23 cellular contexts compared by ENCODE assay signal in genomic region chr3:186895406-186895805, GRCh38. TPM values are rescaled to one million over a fixed set of nuclear protein-coding genes. Genes with fewer than 3 reads are reported as not detected.
"Had no signal": no experiment of that assay in that cellular context is flagged by ENCODE, and none has a peak within 500 bp of the region (broad histone marks: within the 10 kb centered on the region; RNA-seq: fewer than 3 reads in every experiment).

No MANE protein-coding gene starts in this region.

- H3K27ac ChIP-seq: coronary artery, esophagus muscularis mucosa, gastroesophageal sphincter, left ventricle myocardium inferior, lower lobe of right lung, parathyroid adenoma, prostate gland, spleen, thoracic aorta had no signal

- H3K9ac ChIP-seq: parathyroid adenoma had no signal

- H3K27ac Mint-ChIP-seq: immature natural killer cell; stimulated activated naive B cell treated with anti-CD40 and anti-IgM and Interleukin-4, amounts not matched to agents 10 μg/mL and 1 μg/mL and 100 μg/mL, for 72 hours had no signal

- DNase-seq: effector CD8-positive, alpha-beta T cell; glutamatergic neuron; immature natural killer cell; left ventricle myocardium inferior; lower lobe of right lung; mesenchymal stem cell; naive B cell; spleen; stimulated activated CD4-positive, alpha-beta T cell treated with anti-CD3 and anti-CD28 coated beads, Interleukin-15, amount 100 ng/mL, for 24 hours; stimulated activated CD4-positive, alpha-beta T cell treated with anti-CD3 and anti-CD28 coated beads, Interleukin-1b, Interleukin-23, amount 100 ng/mL, for 48 hours; stimulated activated CD4-positive, alpha-beta T cell treated with anti-CD3 and anti-CD28 coated beads, Interleukin-4, amount 100 ng/mL, for 24 hours; stimulated activated naive B cell treated with anti-CD40 and anti-IgM and Interleukin-4, amounts not matched to agents 10 μg/mL and 1 μg/mL and 100 μg/mL, for 72 hours; stimulated activated naive CD8-positive, alpha-beta T cell treated with anti-CD3 and anti-CD28 coated beads, Interleukin-15, amount 100 ng/mL, for 72 hours had no signal

- H3K27me3 ChIP-seq: spleen had no signal

- H3K9me3 ChIP-seq: esophagus muscularis mucosa, gastroesophageal sphincter, left ventricle myocardium inferior, lower lobe of right lung, prostate gland, spleen, thoracic aorta had no signal

- H3K4me3 ChIP-seq: coronary artery, esophagus muscularis mucosa, gastroesophageal sphincter, left ventricle myocardium inferior, lower lobe of right lung, prostate gland, spleen, thoracic aorta had no signal

- H3K4me3 Mint-ChIP-seq: immature natural killer cell; nephron; stimulated activated naive B cell treated with anti-CD40 and anti-IgM and Interleukin-4, amounts not matched to agents 10 μg/mL and 1 μg/mL and 100 μg/mL, for 72 hours; stimulated activated naive CD8-positive, alpha-beta T cell treated with anti-CD3 and anti-CD28 coated beads, Interleukin-15, amount 100 ng/mL, for 72 hours had no signal

- H3K27me3 Mint-ChIP-seq: naive B cell; stimulated activated naive B cell treated with anti-CD40 and anti-IgM and Interleukin-4, amounts not matched to agents 10 μg/mL and 1 μg/mL and 100 μg/mL, for 72 hours; stimulated activated naive CD8-positive, alpha-beta T cell treated with anti-CD3 and anti-CD28 coated beads, Interleukin-15, amount 100 ng/mL, for 72 hours had no signal

- H3K36me3 ChIP-seq: esophagus muscularis mucosa, gastroesophageal sphincter, left ventricle myocardium inferior, lower lobe of right lung, prostate gland, spleen, thoracic aorta had no signal

- H3K36me3 Mint-ChIP-seq: immature natural killer cell; naive B cell; stimulated activated naive B cell treated with anti-CD40 and anti-IgM and Interleukin-4, amounts not matched to agents 10 μg/mL and 1 μg/mL and 100 μg/mL, for 72 hours had no signal

- H3K9me3 Mint-ChIP-seq: immature natural killer cell; nephron; stimulated activated naive B cell treated with anti-CD40 and anti-IgM and Interleukin-4, amounts not matched to agents 10 μg/mL and 1 μg/mL and 100 μg/mL, for 72 hours; stimulated activated naive CD8-positive, alpha-beta T cell treated with anti-CD3 and anti-CD28 coated beads, Interleukin-15, amount 100 ng/mL, for 72 hours had no signal

- H3K4me1 ChIP-seq: esophagus muscularis mucosa, gastroesophageal sphincter, left ventricle myocardium inferior, lower lobe of right lung, parathyroid adenoma, prostate gland, spleen had no signal

RNA-seq across cellular contexts. Expression of gene ADIPOQ, which starts 52.9 kb away (rescaled TPM):
- total RNA-seq: dermis microvascular lymphatic vessel endothelial cell, fibroblast of villous mesenchyme, lower lobe of right lung, prostate gland, renal cortical epithelial cell had no signal
